ENCODE assay signal across 26 cellular contexts in genomic region chr11:74276581-74276980, GRCh38. TPM values are rescaled to one million over a fixed set of nuclear protein-coding genes. Genes with fewer than 3 reads are reported as not detected.
DNase-seq lines count a peak whose midpoint lies in the region; ATAC-seq, FAIRE-seq and TF ChIP-seq lines count a peak whose summit lies in the region.
"Had no signal": no experiment of that assay in that cellular context is flagged by ENCODE, and none has a peak within 500 bp of the region (broad histone marks: within the 10 kb centered on the region; RNA-seq: fewer than 3 reads in every experiment).

No MANE protein-coding gene starts in this region.

- no peak overlapping the region for H2AFZ ChIP-seq in astrocyte (ENCODE audit: low read depth, low read length)

- H3K36me3 Mint-ChIP-seq in astrocyte (ENCODE audit: low read depth, unreplicated experiment) (peaks cover 4% of the 10 kb centered on the region), CD14-positive monocyte (no peaks in the 10 kb centered on the region)
- H3K36me3 Mint-ChIP-seq: activated CD4-positive, alpha-beta memory T cell treated with anti-CD3 and anti-CD28 coated beads for 36 hours had no signal

- FAIRE-seq in astrocyte (lab: Jason Lieb, UNC) (peak; percentile 54), urothelium cell line (lab: Jason Lieb, UNC) (no peak)
- FAIRE-seq: kidney had no signal

- no peak overlapping the region for H3K9ac ChIP-seq in astrocyte (ENCODE audit: low read length)
- H3K9ac ChIP-seq: BLaER1 treated with 17β-estradiol and CSF1 and Interleukin-3, amounts not matched to agents 10 nM and 100 nM had no signal

- peak overlapping the region; percentile 62 for H3K27ac ChIP-seq in astrocyte (ENCODE audit: low read depth, low read length)
- H3K27ac ChIP-seq: BLaER1 treated with 17β-estradiol and CSF1 and Interleukin-3, amounts not matched to agents 10 nM and 100 nM; dorsolateral prefrontal cortex; gastroesophageal sphincter; neutrophil had no signal

- H3K4me3 ChIP-seq in astrocyte (ENCODE audit: insufficient read depth, low read depth, low read length) (no peak overlapping the region), fibroblast of the aortic adventitia (ENCODE audit: low read depth, low read length) (no peak overlapping the region)
- H3K4me3 ChIP-seq: BLaER1 treated with 17β-estradiol and CSF1 and Interleukin-3, amounts not matched to agents 10 nM and 100 nM; dorsolateral prefrontal cortex; gastroesophageal sphincter; lung; skin epidermis had no signal

- no peak overlapping the region for H3K4me3 Mint-ChIP-seq in astrocyte (ENCODE audit: unreplicated experiment)
- H3K4me3 Mint-ChIP-seq in CD14-positive monocyte: no peak overlapping the region
- H3K4me3 Mint-ChIP-seq: activated CD4-positive, alpha-beta memory T cell treated with anti-CD3 and anti-CD28 coated beads for 36 hours; activated naive CD8-positive, alpha-beta T cell treated with anti-CD3 and anti-CD28 coated beads, Interleukin-2, amount 50 U/mL, for 24 hours had no signal

- intact Hi-C loops in CD14-positive monocyte (cut with micrococcal nuclease): no loop called here

- DNase-seq in GM03348 (ENCODE audit: low spot score) (peak; percentile 62), astrocyte (ENCODE audit: low read depth) (peak; percentile 77), fibroblast of the aortic adventitia (ENCODE audit: low read depth) (peak; percentile 62), urothelium cell line (ENCODE audit: low spot score) (no peak), NCI-H146 (lab: John Stamatoyannopoulos, UW) (no peak), CD14-positive monocyte (ENCODE audit: low spot score) (no peak)
- DNase-seq: activated CD4-positive, alpha-beta memory T cell treated with anti-CD3 and anti-CD28 coated beads for 36 hours; activated CD4-positive, CD25-positive, alpha-beta regulatory T cell; activated effector memory CD4-positive, alpha-beta T cell treated with Interleukin-2 at 50 U/mL for 16 hours; activated naive CD8-positive, alpha-beta T cell treated with anti-CD3 and anti-CD28 coated beads, Interleukin-2, amount 50 U/mL, for 24 hours; caudate nucleus; dorsolateral prefrontal cortex; GOT3; hypothalamus; kidney; NCI-H1694; NCI-H2171; NCI-H526; RPMI8226; stimulated activated naive CD4-positive, alpha-beta T cell treated with Interleukin-2 at 50 U/mL for 16 hours had no signal

- H3K9me3 Mint-ChIP-seq in astrocyte (ENCODE audit: unreplicated experiment): peaks cover 4% of the 10 kb centered on the region
- H3K9me3 Mint-ChIP-seq in CD14-positive monocyte: no peaks in the 10 kb centered on the region
- H3K9me3 Mint-ChIP-seq: activated CD4-positive, alpha-beta memory T cell treated with anti-CD3 and anti-CD28 coated beads for 36 hours; activated naive CD8-positive, alpha-beta T cell treated with anti-CD3 and anti-CD28 coated beads, Interleukin-2, amount 50 U/mL, for 24 hours had no signal

- H3K27me3 Mint-ChIP-seq in astrocyte (ENCODE audit: low read depth, unreplicated experiment) (no peaks in the 10 kb centered on the region), CD14-positive monocyte (ENCODE audit: low read depth in 3 of 3) (peaks cover 2 to 3% (median 3%) of the 10 kb centered on the region in 3 donors)
- H3K27me3 Mint-ChIP-seq: activated naive CD8-positive, alpha-beta T cell treated with anti-CD3 and anti-CD28 coated beads, Interleukin-2, amount 50 U/mL, for 24 hours had no signal

- H3K4me2 ChIP-seq in astrocyte (ENCODE audit: low read length): no peak overlapping the region
- H3K4me2 ChIP-seq: BLaER1 treated with 17β-estradiol and CSF1 and Interleukin-3, amounts not matched to agents 10 nM and 100 nM had no signal

- H3K79me2 ChIP-seq in astrocyte (ENCODE audit: insufficient read depth, low read length): no peaks in the 10 kb centered on the region

- H4K20me1 ChIP-seq in astrocyte (ENCODE audit: insufficient read depth, low read length): no peaks in the 10 kb centered on the region
- H4K20me1 ChIP-seq: BLaER1 treated with 17β-estradiol and CSF1 and Interleukin-3, amounts not matched to agents 10 nM and 100 nM had no signal

- peak overlapping the region; percentile 92 for H3K27ac Mint-ChIP-seq in astrocyte (ENCODE audit: unreplicated experiment)
- H3K27ac Mint-ChIP-seq in CD14-positive monocyte: no peak overlapping the region
- H3K27ac Mint-ChIP-seq: activated CD4-positive, alpha-beta memory T cell treated with anti-CD3 and anti-CD28 coated beads for 36 hours; activated naive CD8-positive, alpha-beta T cell treated with anti-CD3 and anti-CD28 coated beads, Interleukin-2, amount 50 U/mL, for 24 hours had no signal

- H3K27me3 ChIP-seq in astrocyte (ENCODE audit: insufficient read depth, low read length): no peaks in the 10 kb centered on the region
- H3K27me3 ChIP-seq: BLaER1 treated with 17β-estradiol and CSF1 and Interleukin-3, amounts not matched to agents 10 nM and 100 nM; dorsolateral prefrontal cortex; gastroesophageal sphincter; neutrophil had no signal

- H3K9me3 ChIP-seq in astrocyte (ENCODE audit: insufficient read depth, low read depth, low read length): peaks cover 2% of the 10 kb centered on the region
- H3K9me3 ChIP-seq: gastroesophageal sphincter, neutrophil had no signal

- H3K4me1 Mint-ChIP-seq in astrocyte (ENCODE audit: low read depth, unreplicated experiment): peaks cover 34% of the 10 kb centered on the region
- H3K4me1 Mint-ChIP-seq in CD14-positive monocyte: no peaks in the 10 kb centered on the region
- H3K4me1 Mint-ChIP-seq: activated naive CD8-positive, alpha-beta T cell treated with anti-CD3 and anti-CD28 coated beads, Interleukin-2, amount 50 U/mL, for 24 hours had no signal

- peaks cover 29% of the 10 kb centered on the region for H3K4me1 ChIP-seq in astrocyte (ENCODE audit: insufficient read depth, low read length)
- H3K4me1 ChIP-seq: BLaER1 treated with 17β-estradiol and CSF1 and Interleukin-3, amounts not matched to agents 10 nM and 100 nM had no signal

- no peak for ATAC-seq in HG02759 (IDR thresholded peaks at IDR 0.05; ENCODE audit: unreplicated experiment)
- ATAC-seq: activated naive CD8-positive, alpha-beta T cell treated with anti-CD3 and anti-CD28 coated beads, Interleukin-2, amount 50 U/mL, for 24 hours; gastroesophageal sphincter had no signal

- TF ChIP-seq CTCF in astrocyte (IDR thresholded peaks at IDR 0.05; ENCODE audit: insufficient read depth, low read depth, low read length): no peak
- no peak for TF ChIP-seq CTCF in fibroblast of the aortic adventitia (IDR thresholded peaks at IDR 0.05; ENCODE audit: insufficient read depth, low read length)
- TF ChIP-seq CTCF in CD14-positive monocyte (IDR thresholded peaks at IDR 0.05): no peak

- H3K36me3 ChIP-seq in astrocyte (ENCODE audit: insufficient read depth, low read length): peaks cover 3% of the 10 kb centered on the region
- H3K36me3 ChIP-seq: BLaER1 treated with 17β-estradiol and CSF1 and Interleukin-3, amounts not matched to agents 10 nM and 100 nM; gastroesophageal sphincter; neutrophil had no signal

RNA-seq across cellular contexts. Expression of gene P4HA3, which starts 34.9 kb away (rescaled TPM):
- total RNA-seq in astrocyte (3.3 and 5.0 TPM in 2 replicates), fibroblast of the aortic adventitia (ENCODE audit: low replicate concordance) (1.9 and 4.4 TPM in 2 replicates)
- polyA plus RNA-seq in CD14-positive monocyte: not detected
- total RNA-seq: activated CD4-positive, alpha-beta memory T cell treated with anti-CD3 and anti-CD28 coated beads for 36 hours had no signal

Comparison
In these comparisons a context has a peak if more than half of its experiments do, and no peak if none do; other contexts are left out.
1. DNase-seq: peak in GM03348 (single experiment), astrocyte (single experiment) and fibroblast of the aortic adventitia (single experiment); none in urothelium cell line (single experiment), NCI-H146 (single experiment) and CD14-positive monocyte (single experiment).